In genomic region chr18:3664563-3665178, GRCh38 we compare ENCODE assay signal across 10 cellular contexts.
DNase-seq lines count a peak whose midpoint lies in the region; ATAC-seq and TF ChIP-seq lines count a peak whose summit lies in the region.
"Had no signal": no experiment of that assay in that cellular context is flagged by ENCODE, and none has a peak within 500 bp of the region (broad histone marks: within the 10 kb centered on the region; RNA-seq: fewer than 3 reads in every experiment).

No MANE protein-coding gene starts in this region.

- H3K36me3 ChIP-seq in OCI-LY3 (replicated peaks; ENCODE audit: low read depth, low read length) = no peaks in the 10 kb centered on the region
- H3K36me3 ChIP-seq: prostate gland had no signal

- no peak overlapping the region for H2AFZ ChIP-seq in OCI-LY3 (ENCODE audit: low read depth, low read length)

- TF ChIP-seq CTCF in HL-60 (IDR thresholded peaks at IDR 0.05; ENCODE audit: insufficient read depth, low read length) (no peak), OCI-LY3 (IDR thresholded peaks at IDR 0.05; ENCODE audit: low read depth, low read length) (0 out of 2 replicates have a peak, but pooled peaks have one; percentile 3), choroid plexus epithelial cell (conservative IDR thresholded peaks at IDR 0.05; ENCODE audit: low read depth, low read length) (peak; percentile 23)

- H3K27ac ChIP-seq in HL-60 (replicated peaks) (peak overlapping the region; percentile 41), OCI-LY3 (ENCODE audit: low read length) (no peak overlapping the region)

- H3K9me3 ChIP-seq in OCI-LY3 (ENCODE audit: insufficient read depth, low read length) = no peaks in the 10 kb centered on the region
- H3K9me3 ChIP-seq: prostate gland had no signal

- ATAC-seq in SK-N-SH treated with all-trans-retinoic acid at 6 μM for 48 hours (no peak), HG02759 (IDR thresholded peaks at IDR 0.05; ENCODE audit: unreplicated experiment) (no peak)

- no peaks in the 10 kb centered on the region for H3K27me3 ChIP-seq in HL-60 (ENCODE audit: insufficient read depth, poor library complexity, severe bottlenecking)
- H3K27me3 ChIP-seq in OCI-LY3 (ENCODE audit: low read depth, low read length) = no peaks in the 10 kb centered on the region

- peak; percentile 79 to 85 for DNase-seq in HL-60 (ENCODE audit: low read depth in 1 of 2, low spot score in 1 of 2)
- peak; percentile 35 for DNase-seq in choroid plexus epithelial cell (ENCODE audit: low read depth)
- peak; percentile 38 for DNase-seq in pons (ENCODE audit: low spot score)
- no peak for DNase-seq in occipital lobe (lab: John Stamatoyannopoulos, UW)
- no peak for DNase-seq in cerebellar nuclear complex (lab: John Stamatoyannopoulos, UW)
- DNase-seq: central memory CD4-positive, alpha-beta T cell had no signal

- peak overlapping the region; percentile 89 for H3K4me2 ChIP-seq in OCI-LY3 (ENCODE audit: low read length)

- no peaks in the 10 kb centered on the region for H3K79me2 ChIP-seq in OCI-LY3 (ENCODE audit: low read length)

- peaks cover 32% of the 10 kb centered on the region for H3K4me1 ChIP-seq in OCI-LY3 (ENCODE audit: low read length)
- H3K4me1 ChIP-seq: prostate gland had no signal

- no peaks in the 10 kb centered on the region for H4K20me1 ChIP-seq in OCI-LY3 (ENCODE audit: insufficient read depth, low read length)

- H3K9ac ChIP-seq in OCI-LY3 (ENCODE audit: low read length) = no peak overlapping the region

- no peak overlapping the region for H3K4me3 ChIP-seq in HL-60 (replicated peaks; ENCODE audit: insufficient read depth, low read length)
- no peak overlapping the region for H3K4me3 ChIP-seq in OCI-LY3 (ENCODE audit: low read length)
- H3K4me3 ChIP-seq in choroid plexus epithelial cell (ENCODE audit: low read depth, low read length) = no peak overlapping the region
- H3K4me3 ChIP-seq: prostate gland had no signal

TF ChIP-seq in SK-N-SH treated with all-trans-retinoic acid at 6 μM for 48 hours, 23 proteins besides CTCF, POLR2A, EP300 and RAD21:
- TF ChIP-seq TSHZ2 (CRISPR knock-in tag; IDR thresholded peaks at IDR 0.05) = no peak
- TF ChIP-seq ZNF70 (CRISPR knock-in tag; IDR thresholded peaks at IDR 0.05) = no peak
- TF ChIP-seq ISL1 (CRISPR knock-in tag; IDR thresholded peaks at IDR 0.05) = no peak
- no peak for TF ChIP-seq BACH2 (CRISPR knock-in tag; IDR thresholded peaks at IDR 0.05; ENCODE audit: borderline replicate concordance)
- no peak for TF ChIP-seq TOX (CRISPR knock-in tag; IDR thresholded peaks at IDR 0.05; ENCODE audit: borderline replicate concordance)
- no peak for TF ChIP-seq CSDC2 (CRISPR knock-in tag; IDR thresholded peaks at IDR 0.05)
- no peak for TF ChIP-seq CSRNP3 (CRISPR knock-in tag; IDR thresholded peaks at IDR 0.05)
- TF ChIP-seq CREB5 (CRISPR knock-in tag; IDR thresholded peaks at IDR 0.05; ENCODE audit: low read depth) = no peak

Comparison
In these comparisons a context has a peak if more than half of its experiments do, and no peak if none do; other contexts are left out.
1. DNase-seq: peak in HL-60 (2 of 2), choroid plexus epithelial cell (single experiment) and pons (single experiment); none in occipital lobe (single experiment) and cerebellar nuclear complex (0 of 2).